ENCODE assay signal across 1 cellular context in the genomic region with DNA sequence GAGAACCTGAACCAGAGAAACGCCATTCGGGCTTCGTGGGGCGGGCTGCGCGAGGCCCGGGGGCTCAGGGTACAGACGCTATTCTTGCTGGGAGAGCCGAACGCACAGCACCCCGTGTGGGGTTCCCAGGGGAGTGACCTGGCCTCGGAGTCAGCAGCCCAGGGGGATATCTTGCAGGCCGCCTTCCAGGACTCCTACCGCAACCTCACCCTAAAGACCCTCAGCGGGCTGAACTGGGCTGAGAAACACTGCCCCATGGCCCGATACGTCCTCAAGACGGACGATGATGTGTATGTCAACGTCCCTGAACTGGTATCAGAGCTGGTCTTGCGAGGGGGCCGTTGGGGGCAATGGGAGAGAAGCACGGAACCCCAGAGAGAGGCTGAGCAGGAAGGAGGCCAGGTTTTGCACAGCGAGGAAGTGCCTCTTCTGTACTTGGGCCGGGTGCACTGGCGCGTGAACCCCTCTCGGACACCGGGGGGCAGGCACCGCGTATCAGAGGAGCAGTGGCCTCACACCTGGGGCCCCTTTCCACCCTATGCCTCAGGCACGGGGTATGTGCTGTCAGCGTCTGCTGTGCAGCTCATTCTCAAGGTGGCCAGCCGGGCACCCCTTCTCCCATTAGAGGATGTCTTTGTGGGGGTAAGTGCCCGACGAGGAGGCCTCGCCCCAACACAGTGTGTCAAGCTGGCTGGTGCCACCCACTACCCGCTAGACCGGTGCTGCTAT.
TF ChIP-seq lines count a peak whose summit lies in the region.

No MANE protein-coding gene starts in this region.

TF ChIP-seq in GM23338, 12 proteins besides CTCF, POLR2A, EP300 and RAD21 (continued from another document):
- TF ChIP-seq, protein P1, sequence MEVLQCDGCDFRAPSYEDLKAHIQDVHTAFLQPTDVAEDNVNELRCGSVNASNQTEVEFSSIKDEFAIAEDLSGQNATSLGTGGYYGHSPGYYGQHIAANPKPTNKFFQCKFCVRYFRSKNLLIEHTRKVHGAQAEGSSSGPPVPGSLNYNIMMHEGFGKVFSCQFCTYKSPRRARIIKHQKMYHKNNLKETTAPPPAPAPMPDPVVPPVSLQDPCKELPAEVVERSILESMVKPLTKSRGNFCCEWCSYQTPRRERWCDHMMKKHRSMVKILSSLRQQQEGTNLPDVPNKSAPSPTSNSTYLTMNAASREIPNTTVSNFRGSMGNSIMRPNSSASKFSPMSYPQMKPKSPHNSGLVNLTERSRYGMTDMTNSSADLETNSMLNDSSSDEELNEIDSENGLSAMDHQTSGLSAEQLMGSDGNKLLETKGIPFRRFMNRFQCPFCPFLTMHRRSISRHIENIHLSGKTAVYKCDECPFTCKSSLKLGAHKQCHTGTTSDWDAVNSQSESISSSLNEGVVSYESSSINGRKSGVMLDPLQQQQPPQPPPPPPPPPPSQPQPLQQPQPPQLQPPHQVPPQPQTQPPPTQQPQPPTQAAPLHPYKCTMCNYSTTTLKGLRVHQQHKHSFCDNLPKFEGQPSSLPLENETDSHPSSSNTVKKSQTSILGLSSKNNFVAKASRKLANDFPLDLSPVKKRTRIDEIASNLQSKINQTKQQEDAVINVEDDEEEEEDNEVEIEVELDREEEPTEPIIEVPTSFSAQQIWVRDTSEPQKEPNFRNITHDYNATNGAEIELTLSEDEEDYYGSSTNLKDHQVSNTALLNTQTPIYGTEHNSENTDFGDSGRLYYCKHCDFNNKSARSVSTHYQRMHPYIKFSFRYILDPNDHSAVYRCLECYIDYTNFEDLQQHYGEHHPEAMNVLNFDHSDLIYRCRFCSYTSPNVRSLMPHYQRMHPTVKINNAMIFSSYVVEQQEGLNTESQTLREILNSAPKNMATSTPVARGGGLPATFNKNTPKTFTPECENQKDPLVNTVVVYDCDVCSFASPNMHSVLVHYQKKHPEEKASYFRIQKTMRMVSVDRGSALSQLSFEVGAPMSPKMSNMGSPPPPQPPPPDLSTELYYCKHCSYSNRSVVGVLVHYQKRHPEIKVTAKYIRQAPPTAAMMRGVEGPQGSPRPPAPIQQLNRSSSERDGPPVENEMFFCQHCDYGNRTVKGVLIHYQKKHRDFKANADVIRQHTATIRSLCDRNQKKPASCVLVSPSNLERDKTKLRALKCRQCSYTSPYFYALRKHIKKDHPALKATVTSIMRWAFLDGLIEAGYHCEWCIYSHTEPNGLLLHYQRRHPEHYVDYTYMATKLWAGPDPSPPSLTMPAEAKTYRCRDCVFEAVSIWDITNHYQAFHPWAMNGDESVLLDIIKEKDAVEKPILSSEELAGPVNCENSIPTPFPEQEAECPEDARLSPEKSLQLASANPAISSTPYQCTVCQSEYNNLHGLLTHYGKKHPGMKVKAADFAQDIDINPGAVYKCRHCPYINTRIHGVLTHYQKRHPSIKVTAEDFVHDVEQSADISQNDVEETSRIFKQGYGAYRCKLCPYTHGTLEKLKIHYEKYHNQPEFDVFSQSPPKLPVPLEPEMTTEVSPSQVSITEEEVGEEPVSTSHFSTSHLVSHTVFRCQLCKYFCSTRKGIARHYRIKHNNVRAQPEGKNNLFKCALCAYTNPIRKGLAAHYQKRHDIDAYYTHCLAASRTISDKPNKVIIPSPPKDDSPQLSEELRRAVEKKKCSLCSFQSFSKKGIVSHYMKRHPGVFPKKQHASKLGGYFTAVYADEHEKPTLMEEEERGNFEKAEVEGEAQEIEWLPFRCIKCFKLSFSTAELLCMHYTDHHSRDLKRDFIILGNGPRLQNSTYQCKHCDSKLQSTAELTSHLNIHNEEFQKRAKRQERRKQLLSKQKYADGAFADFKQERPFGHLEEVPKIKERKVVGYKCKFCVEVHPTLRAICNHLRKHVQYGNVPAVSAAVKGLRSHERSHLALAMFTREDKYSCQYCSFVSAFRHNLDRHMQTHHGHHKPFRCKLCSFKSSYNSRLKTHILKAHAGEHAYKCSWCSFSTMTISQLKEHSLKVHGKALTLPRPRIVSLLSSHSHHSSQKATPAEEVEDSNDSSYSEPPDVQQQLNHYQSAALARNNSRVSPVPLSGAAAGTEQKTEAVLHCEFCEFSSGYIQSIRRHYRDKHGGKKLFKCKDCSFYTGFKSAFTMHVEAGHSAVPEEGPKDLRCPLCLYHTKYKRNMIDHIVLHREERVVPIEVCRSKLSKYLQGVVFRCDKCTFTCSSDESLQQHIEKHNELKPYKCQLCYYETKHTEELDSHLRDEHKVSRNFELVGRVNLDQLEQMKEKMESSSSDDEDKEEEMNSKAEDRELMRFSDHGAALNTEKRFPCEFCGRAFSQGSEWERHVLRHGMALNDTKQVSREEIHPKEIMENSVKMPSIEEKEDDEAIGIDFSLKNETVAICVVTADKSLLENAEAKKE (CRISPR knock-in tag; IDR thresholded peaks at IDR 0.05), result no peak
- TF ChIP-seq POLR2AphosphoS5 (IDR thresholded peaks at IDR 0.05; ENCODE audit: low read depth) (no peak), JUNB (IDR thresholded peaks at IDR 0.05; ENCODE audit: unreplicated experiment) (no peak)
- TF ChIP-seq, protein P2, sequence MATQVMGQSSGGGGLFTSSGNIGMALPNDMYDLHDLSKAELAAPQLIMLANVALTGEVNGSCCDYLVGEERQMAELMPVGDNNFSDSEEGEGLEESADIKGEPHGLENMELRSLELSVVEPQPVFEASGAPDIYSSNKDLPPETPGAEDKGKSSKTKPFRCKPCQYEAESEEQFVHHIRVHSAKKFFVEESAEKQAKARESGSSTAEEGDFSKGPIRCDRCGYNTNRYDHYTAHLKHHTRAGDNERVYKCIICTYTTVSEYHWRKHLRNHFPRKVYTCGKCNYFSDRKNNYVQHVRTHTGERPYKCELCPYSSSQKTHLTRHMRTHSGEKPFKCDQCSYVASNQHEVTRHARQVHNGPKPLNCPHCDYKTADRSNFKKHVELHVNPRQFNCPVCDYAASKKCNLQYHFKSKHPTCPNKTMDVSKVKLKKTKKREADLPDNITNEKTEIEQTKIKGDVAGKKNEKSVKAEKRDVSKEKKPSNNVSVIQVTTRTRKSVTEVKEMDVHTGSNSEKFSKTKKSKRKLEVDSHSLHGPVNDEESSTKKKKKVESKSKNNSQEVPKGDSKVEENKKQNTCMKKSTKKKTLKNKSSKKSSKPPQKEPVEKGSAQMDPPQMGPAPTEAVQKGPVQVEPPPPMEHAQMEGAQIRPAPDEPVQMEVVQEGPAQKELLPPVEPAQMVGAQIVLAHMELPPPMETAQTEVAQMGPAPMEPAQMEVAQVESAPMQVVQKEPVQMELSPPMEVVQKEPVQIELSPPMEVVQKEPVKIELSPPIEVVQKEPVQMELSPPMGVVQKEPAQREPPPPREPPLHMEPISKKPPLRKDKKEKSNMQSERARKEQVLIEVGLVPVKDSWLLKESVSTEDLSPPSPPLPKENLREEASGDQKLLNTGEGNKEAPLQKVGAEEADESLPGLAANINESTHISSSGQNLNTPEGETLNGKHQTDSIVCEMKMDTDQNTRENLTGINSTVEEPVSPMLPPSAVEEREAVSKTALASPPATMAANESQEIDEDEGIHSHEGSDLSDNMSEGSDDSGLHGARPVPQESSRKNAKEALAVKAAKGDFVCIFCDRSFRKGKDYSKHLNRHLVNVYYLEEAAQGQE (IDR thresholded peaks at IDR 0.05; ENCODE audit: unreplicated experiment), result no peak
